ENCODE assay signal across 21 cellular contexts in genomic region chr3:62174116-62174515, GRCh38.
DNase-seq lines count a peak whose midpoint lies in the region; TF ChIP-seq lines count a peak whose summit lies in the region.
"Had no signal": no experiment of that assay in that cellular context is flagged by ENCODE, and none has a peak within 500 bp of the region (broad histone marks: within the 10 kb centered on the region; RNA-seq: fewer than 3 reads in every experiment).

No MANE protein-coding gene starts in this region.

- no peak overlapping the region for H3K4me2 ChIP-seq in SK-N-SH
- H3K4me2 ChIP-seq in hepatocyte: no peak overlapping the region
- H3K4me2 ChIP-seq: BLaER1 had no signal

- POLR2A ChIA-PET in SK-N-SH (lab: Yijun Ruan, JAX): no interaction called here

- H3K4me3 ChIP-seq in SK-N-SH (ENCODE audit: low read depth in 2 of 2, low read length in 1 of 2) (no peak overlapping the region), hepatocyte (peak overlapping the region; percentile 10)
- H3K4me3 ChIP-seq: BLaER1, GM12878 had no signal

- peaks cover 0 to 2% of the 10 kb centered on the region in 2 experiments; a peak in 2 of 4 replicates for H3K4me1 ChIP-seq in SK-N-SH (ENCODE audit: control insufficient read depth in 1 of 2, insufficient read depth in 2 of 2, low read depth in 1 of 2, low read length in 1 of 2)
- no peaks in the 10 kb centered on the region for H3K4me1 ChIP-seq in hepatocyte (ENCODE audit: insufficient read depth)
- H3K4me1 ChIP-seq: BE2C had no signal

- CTCF ChIA-PET in SK-N-SH (lab: Yijun Ruan, JAX): interaction anchor here (1.0 to 3.8 kb wide), 3 partner anchors 12 to 316 kb away, joined by 4 to 13 read pairs (median 6); no protein-coding TSS in a partner anchor

- no peaks in the 10 kb centered on the region for H3K27me3 ChIP-seq in SK-N-SH (ENCODE audit: insufficient read depth)
- no peaks in the 10 kb centered on the region for H3K27me3 ChIP-seq in hepatocyte
- H3K27me3 ChIP-seq: BLaER1 had no signal

- 0 out of 2 replicates have a peak, but pooled peaks cover 5% of the 10 kb centered on the region for H3K9me3 ChIP-seq in SK-N-SH
- peaks cover 3% of the 10 kb centered on the region for H3K9me3 ChIP-seq in hepatocyte (ENCODE audit: low read depth)
- H3K9me3 ChIP-seq: BE2C had no signal

- H3K9ac ChIP-seq in SK-N-SH: no peak overlapping the region
- H3K9ac ChIP-seq: BLaER1 had no signal

- 23% methylated on average over 5 of the region's 5 CpGs for WGBS in SK-N-SH (ENCODE audit: low lambda C conversion rate)
- WGBS in hepatocyte (ENCODE audit: low lambda C conversion rate, missing lambda C conversion rate): 67% methylated on average over 5 of the region's 5 CpGs

- H4K20me1 ChIP-seq in SK-N-SH (ENCODE audit: insufficient read depth) (no peaks in the 10 kb centered on the region), hepatocyte (ENCODE audit: insufficient read depth, poor library complexity, severe bottlenecking) (no peaks in the 10 kb centered on the region)
- H4K20me1 ChIP-seq: BLaER1 had no signal

- H3K27ac ChIP-seq in SK-N-SH (ENCODE audit: low read depth in 2 of 2, low read length in 1 of 2): no peak overlapping the region
- no peak overlapping the region for H3K27ac ChIP-seq in hepatocyte
- H3K27ac ChIP-seq: BLaER1 had no signal

- TF ChIP-seq EP300 in SK-N-SH (IDR thresholded peaks at IDR 0.05; ENCODE audit: borderline replicate concordance in 1 of 2, low read depth in 1 of 2, low read length in 1 of 2): peak in 1 of 2 experiments; percentile 46; a peak in 1 of 4 replicates

- H3K79me2 ChIP-seq in SK-N-SH (ENCODE audit: insufficient read depth) (no peaks in the 10 kb centered on the region), hepatocyte (no peaks in the 10 kb centered on the region)

- peaks cover 21% of the 10 kb centered on the region for H3F3A ChIP-seq in SK-N-SH (replicated peaks; ENCODE audit: insufficient read depth)

- no peaks in the 10 kb centered on the region for H3K36me3 ChIP-seq in SK-N-SH (replicated peaks in 1 of 2; ENCODE audit: control insufficient read depth in 1 of 2, insufficient read depth in 2 of 2, low read length in 1 of 2)
- no peaks in the 10 kb centered on the region for H3K36me3 ChIP-seq in hepatocyte (replicated peaks; ENCODE audit: insufficient read depth, low read depth)
- H3K36me3 ChIP-seq: BE2C had no signal

- no peak for TF ChIP-seq RAD21 in SK-N-SH (IDR thresholded peaks at IDR 0.05; ENCODE audit: low read length)

- peak; percentile 5 for DNase-seq in SK-N-DZ (ENCODE audit: low spot score)
- peak; percentile 39 for DNase-seq in SK-N-SH
- no peak for DNase-seq in hepatocyte (ENCODE audit: low spot score)
- DNase-seq in DMS114 treated with DMSO at 0.1 percent for 48 hours (lab: John Stamatoyannopoulos, UW; ENCODE audit: unreplicated experiment): no peak
- no peak for DNase-seq in GOT3 (lab: John Stamatoyannopoulos, UW)
- DNase-seq: 8988T; ACHN; BE2C; C1 segment of cervical spinal cord; CD4-positive, alpha-beta memory T cell; CD4-positive, CD25-positive, alpha-beta regulatory T cell; CD8-positive, alpha-beta memory T cell; COR-L47; DMS 273 treated with DMSO at 0.1 percent for 48 hours; DMS53; DMS79; DND-41; EL; GDM1 had no signal

- TF ChIP-seq CTCF in SK-N-SH (IDR thresholded peaks at IDR 0.05) (no peak), hepatocyte (IDR thresholded peaks at IDR 0.05; ENCODE audit: poor library complexity) (no peak)

- H2AFZ ChIP-seq in SK-N-SH (ENCODE audit: low read depth) (no peak overlapping the region), hepatocyte (no peak overlapping the region)

- H3K9me2 ChIP-seq in SK-N-SH (no peaks in the 10 kb centered on the region), hepatocyte (replicated peaks; ENCODE audit: insufficient read depth) (no peaks in the 10 kb centered on the region)

TF ChIP-seq in SK-N-SH, 30 proteins besides CTCF, POLR2A, EP300 and RAD21:
- TF ChIP-seq CHD2 (IDR thresholded peaks at IDR 0.05; ENCODE audit: low read length, partially characterized antibody) (peak; percentile 32), TCF12 (IDR thresholded peaks at IDR 0.05) (peak; percentile 25; the same call in 1 of the 2 replicates), REST (IDR thresholded peaks at IDR 0.05; ENCODE audit: low read depth, low read length) (no peak), RCOR1 (IDR thresholded peaks at IDR 0.05; ENCODE audit: low read length) (peak; percentile 84), POLR2AphosphoS5 (IDR thresholded peaks at IDR 0.05; ENCODE audit: low read depth, low read length) (no peak), GATA2 (CRISPR knock-in tag; IDR thresholded peaks at IDR 0.05) (peak; percentile 22; the same call in 1 of the 2 replicates), RFX5 (IDR thresholded peaks at IDR 0.05; ENCODE audit: low read length) (no peak)

Comparison
In these comparisons a context has a peak if more than half of its experiments do, and no peak if none do; other contexts are left out.
1. DNase-seq: peak in SK-N-DZ (single experiment) and SK-N-SH (single experiment); none in hepatocyte (single experiment), DMS114 treated with DMSO at 0.1 percent for 48 hours (single experiment) and GOT3 (single experiment).